ENCODE assay signal across 8 cellular contexts in the genomic region with DNA sequence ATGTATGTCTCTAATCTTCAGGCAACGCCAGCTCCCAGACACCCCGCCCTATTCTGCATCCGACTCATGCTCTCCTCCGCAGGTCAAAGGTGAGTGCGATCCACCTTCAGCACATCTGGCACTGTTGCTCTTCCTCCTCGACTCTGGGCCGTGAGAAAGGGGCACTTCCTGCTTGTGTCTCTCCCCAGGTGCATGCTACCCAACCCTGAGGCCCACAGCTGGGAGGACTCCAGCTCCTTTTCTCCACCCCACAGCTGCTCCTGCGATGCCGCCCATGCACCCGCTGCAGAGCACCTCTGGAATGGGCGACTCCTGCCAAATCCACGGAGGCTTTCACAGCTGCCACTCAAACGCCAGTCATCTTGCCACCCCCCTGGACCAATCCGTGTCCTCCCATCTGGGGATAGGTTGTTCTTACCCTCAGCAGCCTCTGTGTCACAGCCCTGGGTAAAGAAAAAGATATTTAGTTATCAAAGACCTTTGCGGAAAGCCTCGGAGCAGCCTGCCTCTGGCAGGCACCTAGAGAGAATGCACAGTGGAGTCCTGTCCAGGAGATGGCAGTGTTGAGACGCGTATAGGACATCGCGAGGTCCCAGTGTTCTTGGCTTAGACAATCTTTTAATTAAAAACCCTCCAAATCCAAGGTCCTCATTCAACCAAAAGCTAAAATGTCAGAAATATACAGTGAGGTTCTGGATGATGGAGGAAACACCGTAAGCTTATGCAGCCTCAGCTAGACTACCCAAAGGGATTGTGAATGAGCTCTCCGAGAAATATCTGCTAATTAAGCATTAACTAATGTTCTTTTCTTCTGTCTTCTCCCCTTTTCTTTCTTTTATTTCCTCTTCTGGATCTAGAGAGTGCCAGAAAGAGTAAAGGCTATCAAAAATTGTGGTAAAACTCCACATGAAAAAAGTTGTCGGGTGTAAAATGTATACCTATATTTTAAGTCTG. TPM values are rescaled to one million over a fixed set of nuclear protein-coding genes. Genes with fewer than 3 reads are reported as not detected.
A peak's percentile ranks its signal among the peaks of the same experiment; 100 is the strongest.
DNase-seq lines count a peak whose midpoint lies in the region; ATAC-seq, FAIRE-seq and TF ChIP-seq lines count a peak whose summit lies in the region.

No MANE protein-coding gene starts in this region.

- H3K9me3 ChIP-seq in AG04450 (ENCODE audit: control insufficient read depth, insufficient read depth, low read length): no peaks in the 10 kb centered on the region

- TF ChIP-seq CTCF in AG04450 (IDR thresholded peaks at IDR 0.05; ENCODE audit: low read depth, low read length) (peak; percentile 94), VCaP (conservative IDR thresholded peaks at IDR 0.05) (peak; percentile 93), bronchial epithelial cell (IDR thresholded peaks at IDR 0.05; ENCODE audit: insufficient read depth, low read length, severe bottlenecking) (peak; percentile 86)

- FAIRE-seq in bronchial epithelial cell (lab: Jason Lieb, UNC): no peak

- peak; percentile 43 for DNase-seq in AG04450 (ENCODE audit: low read depth, low spot score)
- DNase-seq in NCI-H2107 treated with DMSO at 0.1 percent for 48 hours (lab: John Stamatoyannopoulos, UW; ENCODE audit: unreplicated experiment): peak; percentile 73
- peak; percentile 56 for DNase-seq in bronchial epithelial cell (ENCODE audit: low read depth)
- peak; percentile 35 to 82 for DNase-seq in left colon
- DNase-seq in stimulated activated CD4-positive, alpha-beta T cell treated with anti-CD3 and anti-CD28 coated beads, Interleukin-2, amount 100 ng/mL, for 24 hours: peak; percentile 70

- no peaks in the 10 kb centered on the region for H3K36me3 ChIP-seq in bronchial epithelial cell (ENCODE audit: control insufficient read depth, insufficient read depth, low read length)

- POLR2A ChIA-PET in AG04450 (lab: Yijun Ruan, JAX): no interaction called here

- ATAC-seq in GM18858 (IDR thresholded peaks at IDR 0.05; ENCODE audit: unreplicated experiment) (peak; percentile 94), HG03060 (IDR thresholded peaks at IDR 0.05; ENCODE audit: low read depth, unreplicated experiment) (peak; percentile 74), left colon (peak; percentile 95)

- H3K4me3 ChIP-seq in AG04450 (ENCODE audit: low read depth, low read length) (no peak overlapping the region), bronchial epithelial cell (ENCODE audit: low read depth, low read length) (no peak overlapping the region)

- H3K27me3 ChIP-seq in AG04450 (ENCODE audit: control insufficient read depth, insufficient read depth, low read length) (peaks cover 7% of the 10 kb centered on the region), bronchial epithelial cell (ENCODE audit: control insufficient read depth, insufficient read depth, low read length) (no peaks in the 10 kb centered on the region)

- CTCF ChIA-PET in AG04450 (lab: Charles Lee): interaction anchor here (0.5 to 6.3 kb wide), 50 partner anchors 8 to 902 kb away, joined by 3 to 154 read pairs (median 4); no protein-coding TSS in a partner anchor

- H3K27ac ChIP-seq in AG04450 (ENCODE audit: low read depth, low read length) (no peak overlapping the region), VCaP (peak overlapping the region; percentile 28; the same call in 1 of the 2 replicates)

- intact Hi-C loops in left colon (cut with DNase I, micrococcal nuclease): loop anchor here in 1 of 2 donors (5.0 kb wide), 2 partner anchors 703 to 848 kb away; no protein-coding TSS in a partner anchor

RNA-seq across cellular contexts. Expression of a gene that starts 54.3 kb away (rescaled TPM):
- polyA plus RNA-seq in AG04450 (2011; rRNA removed): not detected in 2 replicates
- not detected in 2 replicates for polyA minus RNA-seq in AG04450 (2011; rRNA and poly(A)+ RNA removed)
- 0.26 and 0.51 TPM in 2 replicates for total RNA-seq in bronchial epithelial cell
- 1 to 10 TPM; 1.0 to 1.3 TPM for total RNA-seq in left colon
